In the genomic region with DNA sequence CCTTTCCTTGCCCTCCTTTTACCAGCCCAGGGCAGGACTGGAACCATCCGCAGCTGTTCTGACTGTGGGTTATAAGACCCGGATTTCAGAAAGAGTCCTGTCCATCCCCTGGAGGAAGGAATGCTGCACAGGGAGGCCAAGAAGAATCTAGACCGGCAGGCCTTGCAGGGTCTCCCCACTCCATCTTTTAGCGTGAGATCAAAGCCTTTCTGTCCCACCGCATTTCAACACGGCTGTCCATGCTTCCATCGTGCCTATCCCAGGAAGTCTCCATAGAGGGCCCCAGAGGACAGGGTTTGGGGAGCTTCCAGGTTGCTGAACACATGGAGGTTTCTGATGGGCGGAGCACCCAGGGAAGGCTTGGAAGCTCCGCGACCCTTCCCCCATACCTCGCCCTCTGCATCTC, we compare ENCODE assay signal across 10 cellular contexts.
DNase-seq lines count a peak whose midpoint lies in the region; ATAC-seq and TF ChIP-seq lines count a peak whose summit lies in the region.
"Had no signal": no experiment of that assay in that cellular context is flagged by ENCODE, and none has a peak within 500 bp of the region (broad histone marks: within the 10 kb centered on the region; RNA-seq: fewer than 3 reads in every experiment).

No MANE protein-coding gene starts in this region.

- CTCF ChIA-PET in Caco-2 (lab: Charles Lee), result interaction anchor here (0.6 to 2.9 kb wide), 5 partner anchors 14 to 137 kb away, joined by 3 to 19 read pairs (median 5); a partner anchor contains a TSS

- H3K4me3 ChIP-seq in Caco-2 (ENCODE audit: low read depth, low read length) (no peak overlapping the region), dorsolateral prefrontal cortex (peak overlapping the region in 14 of 59 donors; percentile 6 to 49 (median 22)), mesendoderm (ENCODE audit: low read length) (no peak overlapping the region)

- no peak overlapping the region for H2BK15ac ChIP-seq in mesendoderm (replicated peaks; ENCODE audit: low read depth)

- H3K27me3 ChIP-seq in Caco-2 (replicated peaks; ENCODE audit: control insufficient read depth, insufficient read depth, low read length), result no peaks in the 10 kb centered on the region
- no peaks in the 10 kb centered on the region for H3K27me3 ChIP-seq in dorsolateral prefrontal cortex
- no peaks in the 10 kb centered on the region for H3K27me3 ChIP-seq in mesendoderm (ENCODE audit: insufficient read depth, low read length, poor library complexity)

- peaks cover 21% of the 10 kb centered on the region for H3K4me1 ChIP-seq in Caco-2
- H3K4me1 ChIP-seq in mesendoderm (ENCODE audit: control insufficient read depth, low read depth, low read length), result no peaks in the 10 kb centered on the region

- no peak overlapping the region for H4K8ac ChIP-seq in mesendoderm (ENCODE audit: low read depth, low read length)

- BruUV-seq in Caco-2 (replicated peaks; lab: Mats Ljungman, UMichigan), result no TSS peak

- no peak overlapping the region for H2AK5ac ChIP-seq in mesendoderm (ENCODE audit: low read length)

- H3K56ac ChIP-seq in mesendoderm (ENCODE audit: low read length), result no peak overlapping the region

- TF ChIP-seq CTCF in Caco-2 (IDR thresholded peaks at IDR 0.05; ENCODE audit: insufficient read depth in 1 of 2, low read depth in 1 of 2, low read length in 1 of 2, severe bottlenecking in 1 of 2, unreplicated experiment in 1 of 2) (peak; percentile 26 to 47), dorsolateral prefrontal cortex (IDR thresholded peaks at IDR 0.05 in 54 of 56, conservative IDR thresholded peaks at IDR 0.05 in 2 of 56; ENCODE audit: low read depth in 1 of 56, partially characterized antibody in 56 of 56) (peak in 46 of 56 donors; percentile 13 to 69 (median 41))

- no CpG with 5 or more reads among the region's 11 CpGs for WGBS in mesendoderm (ENCODE audit: extremely low coverage, insufficient coverage, low lambda C conversion rate)

- POLR2A ChIA-PET in Caco-2 (lab: Charles Lee), result no interaction called here

- no peaks in the 10 kb centered on the region for H3K79me2 ChIP-seq in mesendoderm (ENCODE audit: control insufficient read depth, insufficient read depth, low read length)

- H3K9me3 ChIP-seq in Caco-2, result no peaks in the 10 kb centered on the region

- no peak overlapping the region for H3K27ac Mint-ChIP-seq in Caco-2 (ENCODE audit: unreplicated experiment)

- no peak for ATAC-seq in HG03280 (IDR thresholded peaks at IDR 0.05; ENCODE audit: unreplicated experiment)

- no peak overlapping the region for H4K5ac ChIP-seq in mesendoderm (ENCODE audit: low read length)

- H3K79me1 ChIP-seq in mesendoderm (ENCODE audit: low read length), result no peaks in the 10 kb centered on the region

- H3K4me3 Mint-ChIP-seq in Caco-2 (ENCODE audit: unreplicated experiment), result no peak overlapping the region
- H3K4me3 Mint-ChIP-seq: nephron had no signal

- intact Hi-C loops in Caco-2 (cut with micrococcal nuclease; ENCODE audit: unreplicated experiment), result loop anchor here (1.0 kb wide), 1 partner anchor 17 kb away; no protein-coding TSS in a partner anchor
- intact Hi-C loops in dorsolateral prefrontal cortex (cut with DNase I), result no loop called here

- H3K27me3 Mint-ChIP-seq in Caco-2 (ENCODE audit: insufficient read depth, unreplicated experiment), result no peaks in the 10 kb centered on the region

- H3K4ac ChIP-seq in mesendoderm (ENCODE audit: low read depth, low read length), result no peak overlapping the region

- TF ChIP-seq POLR2A in erythroblast (IDR thresholded peaks at IDR 0.05; ENCODE audit: low read length), result no peak

- peak overlapping the region in 45 of 59 donors; percentile 0 to 84 (median 64) for H3K27ac ChIP-seq in dorsolateral prefrontal cortex
- no peak overlapping the region for H3K27ac ChIP-seq in mesendoderm (ENCODE audit: low read depth, low read length)

- H3K9me3 Mint-ChIP-seq in Caco-2 (ENCODE audit: unreplicated experiment), result peaks cover 11% of the 10 kb centered on the region
- H3K9me3 Mint-ChIP-seq: nephron had no signal

- no peak overlapping the region for H2BK5ac ChIP-seq in mesendoderm (ENCODE audit: low read length)

- H3K36me3 ChIP-seq in Caco-2 (ENCODE audit: control insufficient read depth, insufficient read depth, low read length) (no peaks in the 10 kb centered on the region), mesendoderm (ENCODE audit: control insufficient read depth, insufficient read depth, low read length) (no peaks in the 10 kb centered on the region)

- DNase-seq in Caco-2, result peak; percentile 73 to 79
- peak; percentile 2 for DNase-seq in NCI-H345 treated with DMSO at 0.1 percent for 48 hours (lab: John Stamatoyannopoulos, UW; ENCODE audit: unreplicated experiment)
- DNase-seq in dorsolateral prefrontal cortex, result peak in 2 of 10 donors; percentile 26 to 50
- DNase-seq in mesendoderm, result peak; percentile 97
- no peak for DNase-seq in NCI-H1048 (lab: John Stamatoyannopoulos, UW)
- no peak for DNase-seq in NK-92 (lab: John Stamatoyannopoulos, UW; ENCODE audit: unreplicated experiment)
- no peak for DNase-seq in erythroblast (lab: John Stamatoyannopoulos, UW)
- DNase-seq: activated T-cell treated with anti-CD3 and anti-CD28 coated beads, Interleukin-2, amount 50 U/mL, for 1 hour had no signal

- H3K18ac ChIP-seq in mesendoderm (ENCODE audit: low read length), result no peak overlapping the region

- no peak overlapping the region for H2BK120ac ChIP-seq in mesendoderm (ENCODE audit: low read depth, low read length)

- H3K4me2 ChIP-seq in mesendoderm (ENCODE audit: low read length), result no peak overlapping the region

- H3K36me3 Mint-ChIP-seq in Caco-2 (ENCODE audit: insufficient read depth, unreplicated experiment), result no peaks in the 10 kb centered on the region

- no peak overlapping the region for H3K23ac ChIP-seq in mesendoderm (ENCODE audit: low read length)

- H3K9ac ChIP-seq in mesendoderm (ENCODE audit: low read length), result no peak overlapping the region

- peaks cover 17% of the 10 kb centered on the region for H3K4me1 Mint-ChIP-seq in Caco-2 (ENCODE audit: low read depth, unreplicated experiment)

Comparison
In these comparisons a context has a peak if more than half of its experiments do, and no peak if none do; other contexts are left out.
1. DNase-seq: peak in Caco-2 (2 of 2), NCI-H345 treated with DMSO at 0.1 percent for 48 hours (single experiment) and mesendoderm (single experiment); none in NCI-H1048 (single experiment), NK-92 (single experiment) and erythroblast (0 of 2).